Comparison of ENCODE assay signal across 28 cellular contexts in the genomic region with DNA sequence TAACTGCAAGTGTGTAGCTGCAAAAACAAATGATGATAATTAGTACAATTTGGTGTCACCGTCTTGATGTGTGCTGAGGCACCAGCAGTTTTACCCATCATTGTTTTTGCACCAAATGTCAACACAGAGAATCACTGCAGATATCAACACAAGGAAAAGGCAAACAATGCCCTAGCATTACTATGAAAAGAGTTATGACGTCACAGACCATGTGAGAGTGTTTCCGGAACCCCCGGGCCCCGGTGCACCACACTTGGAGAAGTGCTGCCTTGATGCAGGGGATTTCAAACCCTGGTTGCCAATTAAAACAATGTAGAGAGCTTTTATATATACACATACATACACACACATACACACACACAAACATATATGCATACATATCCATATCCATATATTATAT.
"Had no signal": no experiment of that assay in that cellular context is flagged by ENCODE, and none has a peak within 500 bp of the region (broad histone marks: within the 10 kb centered on the region; RNA-seq: fewer than 3 reads in every experiment).

No MANE protein-coding gene starts in this region.

- H3K27me3 ChIP-seq: esophagus squamous epithelium, left lung, neural progenitor cell, right atrium auricular region, sigmoid colon, stomach, thyroid gland, vagina had no signal

- H3K4me3 ChIP-seq: esophagus squamous epithelium, heart right ventricle, left lung, neural progenitor cell, right atrium auricular region, sigmoid colon, stomach, thyroid gland, vagina had no signal

- H3K4me3 Mint-ChIP-seq: dendritic cell treated with granulocyte-macrophage colony-stimulating factor and Interleukin-4, amounts not matched to agents 40 ng/mL and 50 ng/mL, for 4 days; mesothelial cell of epicardium; naive thymus-derived CD4-positive, alpha-beta T cell; nephron; neural progenitor cell; stimulated activated effector memory CD8-positive, alpha-beta T cell treated with anti-CD3 and anti-CD28 coated beads, Interleukin-12 subunit alpha, Interleukin-12 subunit beta, amount 100 ng/mL, for 72 hours had no signal

- H3K4me1 Mint-ChIP-seq: nephron; stimulated activated effector memory CD8-positive, alpha-beta T cell treated with anti-CD3 and anti-CD28 coated beads, Interleukin-12 subunit alpha, Interleukin-12 subunit beta, amount 100 ng/mL, for 72 hours had no signal

- H3K9me3 Mint-ChIP-seq: dendritic cell treated with granulocyte-macrophage colony-stimulating factor and Interleukin-4, amounts not matched to agents 40 ng/mL and 50 ng/mL, for 4 days; naive thymus-derived CD4-positive, alpha-beta T cell; nephron; neural progenitor cell; stimulated activated effector memory CD8-positive, alpha-beta T cell treated with anti-CD3 and anti-CD28 coated beads, Interleukin-12 subunit alpha, Interleukin-12 subunit beta, amount 100 ng/mL, for 72 hours had no signal

- H3K36me3 Mint-ChIP-seq: mesothelial cell of epicardium; naive thymus-derived CD4-positive, alpha-beta T cell; neural progenitor cell; stimulated activated effector memory CD8-positive, alpha-beta T cell treated with anti-CD3 and anti-CD28 coated beads, Interleukin-12 subunit alpha, Interleukin-12 subunit beta, amount 100 ng/mL, for 72 hours had no signal

- H2AFZ ChIP-seq: neural progenitor cell, parathyroid adenoma had no signal

- H3K4me2 ChIP-seq: neural progenitor cell had no signal

- H3K27ac Mint-ChIP-seq: dendritic cell treated with granulocyte-macrophage colony-stimulating factor and Interleukin-4, amounts not matched to agents 40 ng/mL and 50 ng/mL, for 4 days; mesothelial cell of epicardium; naive thymus-derived CD4-positive, alpha-beta T cell; nephron; neural progenitor cell; progenitor cell of endocrine pancreas; stimulated activated effector memory CD8-positive, alpha-beta T cell treated with anti-CD3 and anti-CD28 coated beads, Interleukin-12 subunit alpha, Interleukin-12 subunit beta, amount 100 ng/mL, for 72 hours had no signal

- H3K27ac ChIP-seq: esophagus squamous epithelium, heart right ventricle, left lung, neural progenitor cell, parathyroid adenoma, right atrium auricular region, sigmoid colon, stomach, thyroid gland, vagina had no signal

- ATAC-seq: heart right ventricle; left cardiac atrium; left lung; naive thymus-derived CD4-positive, alpha-beta T cell; stimulated activated effector memory CD8-positive, alpha-beta T cell treated with anti-CD3 and anti-CD28 coated beads, Interleukin-12 subunit alpha, Interleukin-12 subunit beta, amount 100 ng/mL, for 72 hours had no signal

- H3K9me3 ChIP-seq: esophagus squamous epithelium, heart right ventricle, left lung, right atrium auricular region, sigmoid colon, stomach, thyroid gland, vagina had no signal

- H3K27me3 Mint-ChIP-seq: dendritic cell treated with granulocyte-macrophage colony-stimulating factor and Interleukin-4, amounts not matched to agents 40 ng/mL and 50 ng/mL, for 4 days had no signal

- H3K36me3 ChIP-seq: esophagus squamous epithelium, heart right ventricle, left lung, neural progenitor cell, right atrium auricular region, sigmoid colon, stomach, thyroid gland, vagina had no signal

- H3K79me2 ChIP-seq: parathyroid adenoma had no signal

- DNase-seq: effector CD8-positive, alpha-beta T cell; esophagus squamous epithelium; foreskin melanocyte; glutamatergic neuron; heart right ventricle; hippocampal formation; left cardiac atrium; left lung; mesenchymal stem cell; naive thymus-derived CD4-positive, alpha-beta T cell; sigmoid colon; stimulated activated CD4-positive, alpha-beta T cell treated with anti-CD3 and anti-CD28 coated beads, Interleukin-2, amount 100 ng/mL, for 24 hours; stimulated activated CD4-positive, alpha-beta T cell treated with anti-CD3 and anti-CD28 coated beads, Interleukin-4, amount 100 ng/mL, for 24 hours; stimulated activated naive CD4-positive, alpha-beta T cell treated with Interleukin-2 at 50 U/mL for 16 hours; stomach; thyroid gland; trophoblast cell had no signal

- H3K4me1 ChIP-seq: esophagus squamous epithelium, left lung, neural progenitor cell, parathyroid adenoma, right atrium auricular region, sigmoid colon, stomach, vagina had no signal

- H3K9ac ChIP-seq: neural progenitor cell, parathyroid adenoma had no signal

- FAIRE-seq: endothelial cell of umbilical vein, islet of Langerhans had no signal
